9 cellular contexts compared by ENCODE assay signal in the genomic region with DNA sequence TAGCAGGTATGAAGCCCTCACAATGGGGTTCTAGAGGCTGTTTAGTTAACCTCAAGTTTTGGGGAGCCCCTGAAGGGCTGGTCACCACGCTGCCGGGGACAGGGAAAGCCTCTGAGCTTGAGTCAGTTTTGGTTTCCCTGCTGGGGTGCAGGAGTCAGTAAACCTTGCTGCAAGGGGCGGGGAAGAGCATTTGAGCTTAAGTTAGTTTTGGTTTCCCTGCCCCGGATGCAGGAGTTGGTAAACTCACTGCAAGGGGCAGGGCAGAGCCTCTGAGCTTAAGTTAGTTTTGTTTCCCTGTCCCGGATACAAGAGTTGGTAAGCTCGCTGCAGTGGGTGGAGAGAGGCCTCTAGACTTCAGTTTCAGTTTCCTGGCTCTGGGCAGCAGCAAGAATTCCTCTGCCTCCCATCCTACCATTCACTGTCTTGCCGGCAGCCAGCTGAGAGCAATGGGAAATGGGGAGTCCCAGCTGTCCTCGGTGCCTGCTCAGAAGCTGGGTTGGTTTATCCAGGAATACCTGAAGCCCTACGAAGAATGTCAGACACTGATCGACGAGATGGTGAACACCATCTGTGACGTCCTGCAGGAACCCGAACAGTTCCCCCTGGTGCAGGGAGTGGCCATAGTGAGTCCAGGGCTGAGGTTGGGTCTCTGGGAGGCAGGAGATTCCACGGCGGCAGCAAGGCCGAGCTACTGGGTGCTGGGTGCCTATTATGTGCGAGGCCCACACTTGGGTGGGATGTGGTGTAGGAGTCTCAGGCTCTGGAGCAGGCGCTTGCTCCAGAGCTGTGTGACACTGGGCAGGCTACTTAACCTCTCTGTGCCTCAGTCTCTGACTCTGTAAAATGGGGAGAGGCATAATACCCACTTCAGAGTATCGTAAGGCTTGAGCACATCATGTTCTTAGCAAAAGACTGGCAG. TPM values are rescaled to one million over a fixed set of nuclear protein-coding genes. Genes with fewer than 3 reads are reported as not detected.
A peak's percentile ranks its signal among the peaks of the same experiment; 100 is the strongest.
DNase-seq lines count a peak whose midpoint lies in the region; ATAC-seq and TF ChIP-seq lines count a peak whose summit lies in the region.
"Had no signal": no experiment of that assay in that cellular context is flagged by ENCODE, and none has a peak within 500 bp of the region (broad histone marks: within the 10 kb centered on the region; RNA-seq: fewer than 3 reads in every experiment).

A gene with protein sequence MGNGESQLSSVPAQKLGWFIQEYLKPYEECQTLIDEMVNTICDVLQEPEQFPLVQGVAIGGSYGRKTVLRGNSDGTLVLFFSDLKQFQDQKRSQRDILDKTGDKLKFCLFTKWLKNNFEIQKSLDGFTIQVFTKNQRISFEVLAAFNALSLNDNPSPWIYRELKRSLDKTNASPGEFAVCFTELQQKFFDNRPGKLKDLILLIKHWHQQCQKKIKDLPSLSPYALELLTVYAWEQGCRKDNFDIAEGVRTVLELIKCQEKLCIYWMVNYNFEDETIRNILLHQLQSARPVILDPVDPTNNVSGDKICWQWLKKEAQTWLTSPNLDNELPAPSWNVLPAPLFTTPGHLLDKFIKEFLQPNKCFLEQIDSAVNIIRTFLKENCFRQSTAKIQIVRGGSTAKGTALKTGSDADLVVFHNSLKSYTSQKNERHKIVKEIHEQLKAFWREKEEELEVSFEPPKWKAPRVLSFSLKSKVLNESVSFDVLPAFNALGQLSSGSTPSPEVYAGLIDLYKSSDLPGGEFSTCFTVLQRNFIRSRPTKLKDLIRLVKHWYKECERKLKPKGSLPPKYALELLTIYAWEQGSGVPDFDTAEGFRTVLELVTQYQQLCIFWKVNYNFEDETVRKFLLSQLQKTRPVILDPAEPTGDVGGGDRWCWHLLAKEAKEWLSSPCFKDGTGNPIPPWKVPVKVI (plus strand): TSS at position 357 of the 919 bp plus-strand sequence. CDS start 90 bp downstream, at position 447.

- H3K9me3 ChIP-seq in lung (ENCODE audit: control insufficient read depth in 2 of 2, insufficient read depth in 1 of 2, low read length in 1 of 2) = peaks cover 0 to 3% of the 10 kb centered on the region in 2 donors

- no peaks in the 10 kb centered on the region; the same call in 1 of the 2 replicates for H3K27me3 Mint-ChIP-seq in WTC11 (ENCODE audit: low read depth)

- TF ChIP-seq CTCF in AG04449 (IDR thresholded peaks at IDR 0.05; ENCODE audit: insufficient read depth, low read length, missing control alignments) (no peak), WTC11 (IDR thresholded peaks at IDR 0.05) (no peak), lung (IDR thresholded peaks at IDR 0.05; ENCODE audit: control extremely low read depth, extremely low read depth) (no peak)

- ATAC-seq in HG03432 (IDR thresholded peaks at IDR 0.05; ENCODE audit: unreplicated experiment) = peak; percentile 91
- ATAC-seq in WTC11 = peak; percentile 60
- ATAC-seq in lung (ENCODE audit: insufficient read depth, low FRiP score) = peak; percentile 88

- peak; percentile 26 for DNase-seq in AG04449 (ENCODE audit: low read depth, low spot score)
- no peak for DNase-seq in WTC11 (ENCODE audit: low spot score)
- DNase-seq in central memory CD4-positive, alpha-beta T cell = peak; percentile 86
- peak; percentile 55 for DNase-seq in lung (ENCODE audit: low spot score)
- DNase-seq in stimulated activated CD8-positive, alpha-beta memory T cell treated with anti-CD3 and anti-CD28 coated beads, Interleukin-4, amount 100 ng/mL, for 1 hour (ENCODE audit: low read depth in 2 of 2, low spot score in 1 of 2) = peak; percentile 39 to 63
- DNase-seq in NCI-H510A treated with DMSO at 0.1 percent for 48 hours (lab: John Stamatoyannopoulos, UW) = no peak

- H3K36me3 Mint-ChIP-seq in WTC11 = no peaks in the 10 kb centered on the region

- no peak within 1 kb of the TSS for H3K27ac Mint-ChIP-seq in WTC11

- CTCF ChIA-PET in AG04449 (lab: Yijun Ruan, JAX) (interaction anchor here (1.3 to 3.3 kb wide), 3 partner anchors 15 to 70 kb away, joined by 3 to 16 read pairs (median 3); no protein-coding TSS in a partner anchor), WTC11 (lab: Charles Lee) (interaction anchor here (0.6 to 2.3 kb wide), 5 partner anchors 12 to 116 kb away, joined by 3 to 45 read pairs (median 3); no protein-coding TSS in a partner anchor)

- no peaks in the 10 kb centered on the region for H3K4me1 Mint-ChIP-seq in WTC11

- POLR2A ChIA-PET in AG04449 (lab: Yijun Ruan, JAX) (no interaction called here), WTC11 (lab: Charles Lee) (no interaction called here)

- H3K36me3 ChIP-seq in lung (ENCODE audit: control insufficient read depth in 2 of 2, insufficient read depth in 2 of 2, low read length in 2 of 2) = no peaks in the 10 kb centered on the region
- H3K36me3 ChIP-seq: HAP-1 had no signal

- no peaks in the 10 kb centered on the region for H3K27me3 ChIP-seq in lung (ENCODE audit: control insufficient read depth, insufficient read depth)

- H3K27ac ChIP-seq in lung (ENCODE audit: low read depth in 1 of 2, low read length in 1 of 2) = peak within 1 kb of the TSS; percentile 72 to 96

- 0 out of 2 replicates have a peak, but pooled peaks cover 3% of the 10 kb centered on the region for H3K9me3 Mint-ChIP-seq in WTC11

- 9 to 19% methylated on average over 19 of the region's 19 CpGs for WGBS in lung, 2 donors

- H3K4me3 ChIP-seq in AG04449 (ENCODE audit: low read depth, low read length) (peak within 1 kb of the TSS; percentile 36), lung (peak within 1 kb of the TSS; percentile 65)
- H3K4me3 ChIP-seq: HAP-1 had no signal

- no peak within 1 kb of the TSS for H3K4me3 Mint-ChIP-seq in WTC11

- TF ChIP-seq POLR2A in GM19193 (IDR thresholded peaks at IDR 0.05; ENCODE audit: extremely low read depth, insufficient read depth, insufficient read length) = peak; percentile 98

- peaks cover 0 to 7% of the 10 kb centered on the region in 2 donors for H3K4me1 ChIP-seq in lung (ENCODE audit: control insufficient read depth in 2 of 2, insufficient read depth in 2 of 2, low read length in 2 of 2)

TF ChIP-seq in WTC11, 78 proteins besides CTCF, POLR2A, EP300 and RAD21:
- TF ChIP-seq CREM (CRISPR knock-in tag; IDR thresholded peaks at IDR 0.05) = no peak

RNA-seq across cellular contexts. Expression of the gene that starts here (rescaled TPM):
- total RNA-seq in WTC11 (2021) (0.27 to 0.48 TPM (median 0.28 TPM) in 3 replicates), lung (10 to 100 TPM; 11.3 to 25.9 TPM)
- 10 to 100 TPM in 1 of 2 donors, 1 to 10 TPM in 1; 9.8 to 20.8 TPM for polyA plus RNA-seq in lung

Comparison
In these comparisons a context has a peak if more than half of its experiments do, and no peak if none do; other contexts are left out.
1. Peak in ATAC-seq in WTC11; RNA of the gene not detected or under 1 TPM.
2. DNase-seq: peak in AG04449 (single experiment), central memory CD4-positive, alpha-beta T cell (single experiment), lung (single experiment) and stimulated activated CD8-positive, alpha-beta memory T cell treated with anti-CD3 and anti-CD28 coated beads, Interleukin-4, amount 100 ng/mL, for 1 hour (2 of 2); none in WTC11 (single experiment) and NCI-H510A treated with DMSO at 0.1 percent for 48 hours (single experiment).
3. Peak in every context shown above with its lines, with median percentiles within 50 percentile points of each other: ATAC-seq.